ENCODE assay signal across 1 cellular context in the genomic region with DNA sequence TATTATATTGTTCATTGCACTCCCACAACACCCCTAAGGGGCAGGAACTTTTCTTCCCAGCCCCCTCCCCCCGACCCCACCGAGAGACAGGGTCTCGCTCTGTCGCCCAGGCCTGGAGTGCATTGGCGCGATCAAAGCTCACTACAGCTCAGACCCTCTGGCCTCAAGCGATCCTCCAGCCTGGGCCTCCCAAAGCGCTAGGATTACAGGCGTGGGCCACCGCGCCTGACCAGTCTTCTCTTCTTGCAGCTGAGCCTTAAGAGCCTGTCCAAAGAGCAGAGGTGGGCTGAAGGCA.
A peak's percentile ranks its signal among the peaks of the same experiment; 100 is the strongest.
TF ChIP-seq lines count a peak whose summit lies in the region.

No MANE protein-coding gene starts in this region.

TF ChIP-seq in HepG2, 621 proteins besides CTCF, POLR2A, EP300 and RAD21 (continued from another document):
- TF ChIP-seq, protein P1, sequence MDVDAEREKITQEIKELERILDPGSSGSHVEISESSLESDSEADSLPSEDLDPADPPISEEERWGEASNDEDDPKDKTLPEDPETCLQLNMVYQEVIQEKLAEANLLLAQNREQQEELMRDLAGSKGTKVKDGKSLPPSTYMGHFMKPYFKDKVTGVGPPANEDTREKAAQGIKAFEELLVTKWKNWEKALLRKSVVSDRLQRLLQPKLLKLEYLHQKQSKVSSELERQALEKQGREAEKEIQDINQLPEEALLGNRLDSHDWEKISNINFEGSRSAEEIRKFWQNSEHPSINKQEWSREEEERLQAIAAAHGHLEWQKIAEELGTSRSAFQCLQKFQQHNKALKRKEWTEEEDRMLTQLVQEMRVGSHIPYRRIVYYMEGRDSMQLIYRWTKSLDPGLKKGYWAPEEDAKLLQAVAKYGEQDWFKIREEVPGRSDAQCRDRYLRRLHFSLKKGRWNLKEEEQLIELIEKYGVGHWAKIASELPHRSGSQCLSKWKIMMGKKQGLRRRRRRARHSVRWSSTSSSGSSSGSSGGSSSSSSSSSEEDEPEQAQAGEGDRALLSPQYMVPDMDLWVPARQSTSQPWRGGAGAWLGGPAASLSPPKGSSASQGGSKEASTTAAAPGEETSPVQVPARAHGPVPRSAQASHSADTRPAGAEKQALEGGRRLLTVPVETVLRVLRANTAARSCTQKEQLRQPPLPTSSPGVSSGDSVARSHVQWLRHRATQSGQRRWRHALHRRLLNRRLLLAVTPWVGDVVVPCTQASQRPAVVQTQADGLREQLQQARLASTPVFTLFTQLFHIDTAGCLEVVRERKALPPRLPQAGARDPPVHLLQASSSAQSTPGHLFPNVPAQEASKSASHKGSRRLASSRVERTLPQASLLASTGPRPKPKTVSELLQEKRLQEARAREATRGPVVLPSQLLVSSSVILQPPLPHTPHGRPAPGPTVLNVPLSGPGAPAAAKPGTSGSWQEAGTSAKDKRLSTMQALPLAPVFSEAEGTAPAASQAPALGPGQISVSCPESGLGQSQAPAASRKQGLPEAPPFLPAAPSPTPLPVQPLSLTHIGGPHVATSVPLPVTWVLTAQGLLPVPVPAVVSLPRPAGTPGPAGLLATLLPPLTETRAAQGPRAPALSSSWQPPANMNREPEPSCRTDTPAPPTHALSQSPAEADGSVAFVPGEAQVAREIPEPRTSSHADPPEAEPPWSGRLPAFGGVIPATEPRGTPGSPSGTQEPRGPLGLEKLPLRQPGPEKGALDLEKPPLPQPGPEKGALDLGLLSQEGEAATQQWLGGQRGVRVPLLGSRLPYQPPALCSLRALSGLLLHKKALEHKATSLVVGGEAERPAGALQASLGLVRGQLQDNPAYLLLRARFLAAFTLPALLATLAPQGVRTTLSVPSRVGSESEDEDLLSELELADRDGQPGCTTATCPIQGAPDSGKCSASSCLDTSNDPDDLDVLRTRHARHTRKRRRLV (CRISPR knock-in tag; IDR thresholded peaks at IDR 0.05), result 0 out of 2 replicates have a peak, but pooled peaks have one; percentile 77
- TF ChIP-seq ZNF616 (CRISPR knock-in tag; IDR thresholded peaks at IDR 0.05; ENCODE audit: low read depth) (no peak), TAF1 (CRISPR knock-in tag; IDR thresholded peaks at IDR 0.05) (peak; percentile 50; the same call in 1 of the 2 replicates), STAG1 (CRISPR knock-in tag; IDR thresholded peaks at IDR 0.05) (no peak)
- TF ChIP-seq, protein P2, sequence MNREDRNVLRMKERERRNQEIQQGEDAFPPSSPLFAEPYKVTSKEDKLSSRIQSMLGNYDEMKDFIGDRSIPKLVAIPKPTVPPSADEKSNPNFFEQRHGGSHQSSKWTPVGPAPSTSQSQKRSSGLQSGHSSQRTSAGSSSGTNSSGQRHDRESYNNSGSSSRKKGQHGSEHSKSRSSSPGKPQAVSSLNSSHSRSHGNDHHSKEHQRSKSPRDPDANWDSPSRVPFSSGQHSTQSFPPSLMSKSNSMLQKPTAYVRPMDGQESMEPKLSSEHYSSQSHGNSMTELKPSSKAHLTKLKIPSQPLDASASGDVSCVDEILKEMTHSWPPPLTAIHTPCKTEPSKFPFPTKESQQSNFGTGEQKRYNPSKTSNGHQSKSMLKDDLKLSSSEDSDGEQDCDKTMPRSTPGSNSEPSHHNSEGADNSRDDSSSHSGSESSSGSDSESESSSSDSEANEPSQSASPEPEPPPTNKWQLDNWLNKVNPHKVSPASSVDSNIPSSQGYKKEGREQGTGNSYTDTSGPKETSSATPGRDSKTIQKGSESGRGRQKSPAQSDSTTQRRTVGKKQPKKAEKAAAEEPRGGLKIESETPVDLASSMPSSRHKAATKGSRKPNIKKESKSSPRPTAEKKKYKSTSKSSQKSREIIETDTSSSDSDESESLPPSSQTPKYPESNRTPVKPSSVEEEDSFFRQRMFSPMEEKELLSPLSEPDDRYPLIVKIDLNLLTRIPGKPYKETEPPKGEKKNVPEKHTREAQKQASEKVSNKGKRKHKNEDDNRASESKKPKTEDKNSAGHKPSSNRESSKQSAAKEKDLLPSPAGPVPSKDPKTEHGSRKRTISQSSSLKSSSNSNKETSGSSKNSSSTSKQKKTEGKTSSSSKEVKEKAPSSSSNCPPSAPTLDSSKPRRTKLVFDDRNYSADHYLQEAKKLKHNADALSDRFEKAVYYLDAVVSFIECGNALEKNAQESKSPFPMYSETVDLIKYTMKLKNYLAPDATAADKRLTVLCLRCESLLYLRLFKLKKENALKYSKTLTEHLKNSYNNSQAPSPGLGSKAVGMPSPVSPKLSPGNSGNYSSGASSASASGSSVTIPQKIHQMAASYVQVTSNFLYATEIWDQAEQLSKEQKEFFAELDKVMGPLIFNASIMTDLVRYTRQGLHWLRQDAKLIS (CRISPR knock-in tag; IDR thresholded peaks at IDR 0.05), result no peak
- TF ChIP-seq, protein P3, sequence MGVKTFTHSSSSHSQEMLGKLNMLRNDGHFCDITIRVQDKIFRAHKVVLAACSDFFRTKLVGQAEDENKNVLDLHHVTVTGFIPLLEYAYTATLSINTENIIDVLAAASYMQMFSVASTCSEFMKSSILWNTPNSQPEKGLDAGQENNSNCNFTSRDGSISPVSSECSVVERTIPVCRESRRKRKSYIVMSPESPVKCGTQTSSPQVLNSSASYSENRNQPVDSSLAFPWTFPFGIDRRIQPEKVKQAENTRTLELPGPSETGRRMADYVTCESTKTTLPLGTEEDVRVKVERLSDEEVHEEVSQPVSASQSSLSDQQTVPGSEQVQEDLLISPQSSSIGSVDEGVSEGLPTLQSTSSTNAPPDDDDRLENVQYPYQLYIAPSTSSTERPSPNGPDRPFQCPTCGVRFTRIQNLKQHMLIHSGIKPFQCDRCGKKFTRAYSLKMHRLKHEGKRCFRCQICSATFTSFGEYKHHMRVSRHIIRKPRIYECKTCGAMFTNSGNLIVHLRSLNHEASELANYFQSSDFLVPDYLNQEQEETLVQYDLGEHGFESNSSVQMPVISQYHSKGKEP (CRISPR knock-in tag; IDR thresholded peaks at IDR 0.05), result no peak
TF ChIP-seq in HepG2: peak in this region for 21.
